Comparison of ENCODE assay signal across 28 cellular contexts in genomic region chr12:70964867-70965469, GRCh38. TPM values are rescaled to one million over a fixed set of nuclear protein-coding genes. Genes with fewer than 3 reads are reported as not detected.
"Had no signal": no experiment of that assay in that cellular context is flagged by ENCODE, and none has a peak within 500 bp of the region (broad histone marks: within the 10 kb centered on the region; RNA-seq: fewer than 3 reads in every experiment).

No MANE protein-coding gene starts in this region.

- H3K9me3 ChIP-seq: breast epithelium, heart left ventricle, left ventricle myocardium inferior, spleen, suprapubic skin, tibial artery had no signal

- H3K36me3 ChIP-seq: breast epithelium, heart left ventricle, left ventricle myocardium inferior, spleen, suprapubic skin, tibial artery had no signal

- H3K79me2 ChIP-seq: parathyroid adenoma had no signal

- H3K4me1 Mint-ChIP-seq: mesothelial cell of epicardium; naive thymus-derived CD4-positive, alpha-beta T cell had no signal

- H3K9ac ChIP-seq: parathyroid adenoma had no signal

- DNase-seq: activated CD4-positive, alpha-beta T cell treated with anti-CD3 and anti-CD28 coated beads for 48 hours; activated CD4-positive, alpha-beta T cell treated with anti-CD3 and anti-CD28 coated beads, Interleukin-2, amount 50 U/mL, for 48 hours; activated CD8-positive, alpha-beta memory T cell treated with anti-CD3 and anti-CD28 coated beads, Interleukin-2, amount 50 U/mL, for 4 hours; activated naive CD4-positive, alpha-beta T cell; activated T-cell treated with anti-CD3 and anti-CD28 coated beads, Interleukin-2, amount 50 U/mL, for 4 hours; central memory CD4-positive, alpha-beta T cell; foreskin fibroblast; heart left ventricle; left ventricle myocardium inferior; mammary epithelial cell; naive thymus-derived CD4-positive, alpha-beta T cell; nucleus accumbens; spleen; stimulated activated naive CD4-positive, alpha-beta T cell; T-helper 9 cell; tibial artery had no signal

- H2AFZ ChIP-seq: parathyroid adenoma had no signal

- H3K27ac Mint-ChIP-seq: activated naive CD4-positive, alpha-beta T cell treated with anti-CD3 and anti-CD28 coated beads, Interleukin-2, amount 50 U/mL, for 72 hours; mesothelial cell of epicardium; naive thymus-derived CD4-positive, alpha-beta T cell; T-helper 1 cell treated with Interleukin-12 subunit alpha and Interleukin-12 subunit beta and Interleukin-4 antibody, amounts not matched to agents 30 μg/mL and 1 μg/mL, for 36 hours had no signal

- H3K9me3 Mint-ChIP-seq: activated T-cell treated with anti-CD3 and anti-CD28 coated beads, Interleukin-2, amount 50 U/mL, for 4 hours; T-helper 1 cell treated with Interleukin-12 subunit alpha and Interleukin-12 subunit beta and Interleukin-4 antibody, amounts not matched to agents 30 μg/mL and 1 μg/mL, for 36 hours had no signal

- H3K27ac ChIP-seq: breast epithelium, heart left ventricle, left ventricle myocardium inferior, parathyroid adenoma, spleen, suprapubic skin, VCaP had no signal

- H3K27me3 Mint-ChIP-seq: naive thymus-derived CD4-positive, alpha-beta T cell had no signal

- ATAC-seq: activated CD4-positive, CD25-positive, alpha-beta regulatory T cell treated with anti-CD3 and anti-CD28 coated beads, Interleukin-2, amount 50 U/mL, for 24 hours; activated naive CD4-positive, alpha-beta T cell treated with anti-CD3 and anti-CD28 coated beads, Interleukin-2, amount 50 U/mL, for 72 hours; activated T-cell treated with anti-CD3 and anti-CD28 coated beads, Interleukin-2, amount 50 U/mL, for 4 hours; esophagus mucosa; heart left ventricle; naive thymus-derived CD4-positive, alpha-beta T cell; right cardiac atrium had no signal

- H3K4me1 ChIP-seq: breast epithelium, heart left ventricle, left ventricle myocardium inferior, parathyroid adenoma, spleen, suprapubic skin had no signal

- H3K36me3 Mint-ChIP-seq: activated naive CD4-positive, alpha-beta T cell treated with anti-CD3 and anti-CD28 coated beads, Interleukin-2, amount 50 U/mL, for 72 hours; mesothelial cell of epicardium; naive thymus-derived CD4-positive, alpha-beta T cell had no signal

- H3K4me3 Mint-ChIP-seq: activated T-cell treated with anti-CD3 and anti-CD28 coated beads, Interleukin-2, amount 50 U/mL, for 4 hours; mesothelial cell of epicardium; naive thymus-derived CD4-positive, alpha-beta T cell; neural crest cell; T-helper 1 cell treated with Interleukin-12 subunit alpha and Interleukin-12 subunit beta and Interleukin-4 antibody, amounts not matched to agents 30 μg/mL and 1 μg/mL, for 36 hours had no signal

- H3K4me3 ChIP-seq: breast epithelium, heart left ventricle, left ventricle myocardium inferior, spleen, suprapubic skin, tibial artery had no signal

- H3K27me3 ChIP-seq: breast epithelium, heart left ventricle, spleen, suprapubic skin, tibial artery had no signal

RNA-seq across cellular contexts. Expression of gene PTPRR, which starts 44.4 kb away (rescaled TPM):
- total RNA-seq: activated CD8-positive, alpha-beta memory T cell treated with anti-CD3 and anti-CD28 coated beads for 36 hours; activated naive CD4-positive, alpha-beta T cell treated with anti-CD3 and anti-CD28 coated beads, Interleukin-2, amount 50 U/mL, for 72 hours; activated T-cell treated with anti-CD3 and anti-CD28 coated beads, Interleukin-2, amount 50 U/mL, for 4 hours; esophagus mucosa; mammary epithelial cell; naive thymus-derived CD4-positive, alpha-beta T cell; suprapubic skin had no signal
- polyA plus RNA-seq: naive thymus-derived CD4-positive, alpha-beta T cell had no signal
